ENCODE assay signal across 8 cellular contexts in genomic region chr1:24186031-24186710, GRCh38. TPM values are rescaled to one million over a fixed set of nuclear protein-coding genes. Genes with fewer than 3 reads are reported as not detected.
DNase-seq lines count a peak whose midpoint lies in the region; ATAC-seq and TF ChIP-seq lines count a peak whose summit lies in the region.

No MANE protein-coding gene starts in this region.

- DNase-seq in activated naive CD4-positive, alpha-beta T cell treated with anti-CD3 and anti-CD28 coated beads for 36 hours = no peak
- no peak for DNase-seq in activated naive CD4-positive, alpha-beta T cell treated with Interleukin-2 at 50 U/mL for 16 hours
- DNase-seq in activated naive CD4-positive, alpha-beta T cell treated with anti-CD3 and anti-CD28 coated beads, Interleukin-2, amount 50 U/mL, for 72 hours (ENCODE audit: low spot score in 2 of 2) = no peak
- no peak for DNase-seq in left lung
- DNase-seq in stimulated activated naive CD8-positive, alpha-beta T cell treated with anti-CD3 and anti-CD28 coated beads, Interleukin-15, amount 100 ng/mL, for 72 hours = no peak
- no peak for DNase-seq in SIG-M5 treated with dmso at 0.1 percent for 504 hours (lab: John Stamatoyannopoulos, UW; ENCODE audit: unreplicated experiment)
- DNase-seq in NCI-H345 treated with DMSO at 0.1 percent for 48 hours (lab: John Stamatoyannopoulos, UW; ENCODE audit: unreplicated experiment) = no peak

- H3K4me1 Mint-ChIP-seq in activated naive CD4-positive, alpha-beta T cell treated with anti-CD3 and anti-CD28 coated beads for 36 hours (ENCODE audit: low read depth) = peaks cover 40% of the 10 kb centered on the region
- peaks cover 53% of the 10 kb centered on the region for H3K4me1 Mint-ChIP-seq in stimulated activated naive CD8-positive, alpha-beta T cell treated with anti-CD3 and anti-CD28 coated beads, Interleukin-15, amount 100 ng/mL, for 72 hours

- peaks cover 1% of the 10 kb centered on the region for H3K9me3 Mint-ChIP-seq in activated naive CD4-positive, alpha-beta T cell treated with anti-CD3 and anti-CD28 coated beads for 36 hours
- peaks cover 0 to 1% of the 10 kb centered on the region in 2 donors for H3K9me3 Mint-ChIP-seq in activated naive CD4-positive, alpha-beta T cell treated with anti-CD3 and anti-CD28 coated beads, Interleukin-2, amount 50 U/mL, for 72 hours
- peaks cover 0 to 3% of the 10 kb centered on the region in 2 donors for H3K9me3 Mint-ChIP-seq in stimulated activated naive CD8-positive, alpha-beta T cell treated with anti-CD3 and anti-CD28 coated beads, Interleukin-15, amount 100 ng/mL, for 72 hours

- peaks cover 0 to 44% of the 10 kb centered on the region in 2 donors for H3K4me1 ChIP-seq in left lung

- H3K36me3 ChIP-seq in left lung = no peaks in the 10 kb centered on the region

- H3K27me3 ChIP-seq in left lung = peaks cover 0 to 43% of the 10 kb centered on the region in 2 donors

- peak overlapping the region; percentile 40 to 41 for H3K4me3 ChIP-seq in left lung

- no peak for TF ChIP-seq CTCF in left lung (IDR thresholded peaks at IDR 0.05)

- CTCF ChIA-PET in activated naive CD4-positive, alpha-beta T cell treated with anti-CD3 and anti-CD28 coated beads for 36 hours (lab: Charles Lee) = interaction anchor here (1.1 to 4.0 kb wide), 5 partner anchors 12 to 36 kb away, joined by 3 to 15 read pairs (median 8); no protein-coding TSS in a partner anchor

- no peak overlapping the region for H3K27ac ChIP-seq in left lung

- peak overlapping the region; percentile 79 for H3K4me3 Mint-ChIP-seq in activated naive CD4-positive, alpha-beta T cell treated with anti-CD3 and anti-CD28 coated beads for 36 hours
- H3K4me3 Mint-ChIP-seq in stimulated activated naive CD8-positive, alpha-beta T cell treated with anti-CD3 and anti-CD28 coated beads, Interleukin-15, amount 100 ng/mL, for 72 hours = peak overlapping the region; percentile 90 to 91

- H3K27me3 Mint-ChIP-seq in activated naive CD4-positive, alpha-beta T cell treated with anti-CD3 and anti-CD28 coated beads for 36 hours (ENCODE audit: low read depth) = peaks cover 2% of the 10 kb centered on the region
- H3K27me3 Mint-ChIP-seq in stimulated activated naive CD8-positive, alpha-beta T cell treated with anti-CD3 and anti-CD28 coated beads, Interleukin-15, amount 100 ng/mL, for 72 hours = no peaks in the 10 kb centered on the region

- H3K27ac Mint-ChIP-seq in activated naive CD4-positive, alpha-beta T cell treated with anti-CD3 and anti-CD28 coated beads for 36 hours = no peak overlapping the region
- H3K27ac Mint-ChIP-seq in activated naive CD4-positive, alpha-beta T cell treated with anti-CD3 and anti-CD28 coated beads, Interleukin-2, amount 50 U/mL, for 72 hours = peak overlapping the region; percentile 68 to 90
- peak overlapping the region; percentile 52 to 94 for H3K27ac Mint-ChIP-seq in stimulated activated naive CD8-positive, alpha-beta T cell treated with anti-CD3 and anti-CD28 coated beads, Interleukin-15, amount 100 ng/mL, for 72 hours

- H3K36me3 Mint-ChIP-seq in activated naive CD4-positive, alpha-beta T cell treated with anti-CD3 and anti-CD28 coated beads for 36 hours (ENCODE audit: low read depth) = peaks cover 1% of the 10 kb centered on the region
- H3K36me3 Mint-ChIP-seq in activated naive CD4-positive, alpha-beta T cell treated with anti-CD3 and anti-CD28 coated beads, Interleukin-2, amount 50 U/mL, for 72 hours = peaks cover 3 to 5% of the 10 kb centered on the region in 2 donors

- H3K9me3 ChIP-seq in left lung = no peaks in the 10 kb centered on the region

- intact Hi-C loops in activated naive CD4-positive, alpha-beta T cell treated with anti-CD3 and anti-CD28 coated beads for 36 hours (cut with micrococcal nuclease) = loop anchor here (2.0 to 5.0 kb wide), 3 partner anchors 227 to 561 kb away; partner anchors contain the start of genes CLIC4 and PNRC2
- intact Hi-C loops in left lung (cut with DNase I) = no loop called here

- ATAC-seq in activated naive CD4-positive, alpha-beta T cell treated with anti-CD3 and anti-CD28 coated beads, Interleukin-2, amount 50 U/mL, for 72 hours = no peak
- ATAC-seq in left lung (no peak), GM21381 (IDR thresholded peaks at IDR 0.05; ENCODE audit: unreplicated experiment) (no peak)
- no peak for ATAC-seq in stimulated activated naive CD8-positive, alpha-beta T cell treated with anti-CD3 and anti-CD28 coated beads, Interleukin-15, amount 100 ng/mL, for 72 hours

RNA-seq across cellular contexts. Expression of gene IFNLR1, which starts 0.9 kb away (rescaled TPM):
- total RNA-seq in activated naive CD4-positive, alpha-beta T cell treated with anti-CD3 and anti-CD28 coated beads for 36 hours = 1 to 10 TPM; 4.3 to 4.6 TPM
- 1 to 10 TPM; 5.0 to 6.3 TPM for total RNA-seq in activated naive CD4-positive, alpha-beta T cell treated with anti-CD3 and anti-CD28 coated beads, Interleukin-2, amount 50 U/mL, for 72 hours
- 1 to 10 TPM; 4.1 to 5.9 TPM for total RNA-seq in left lung

RNA-seq across cellular contexts. Expression of gene IL22RA1, which starts 43.2 kb away (rescaled TPM):
- not detected for total RNA-seq in activated naive CD4-positive, alpha-beta T cell treated with anti-CD3 and anti-CD28 coated beads for 36 hours
- total RNA-seq in activated naive CD4-positive, alpha-beta T cell treated with anti-CD3 and anti-CD28 coated beads, Interleukin-2, amount 50 U/mL, for 72 hours = not detected
- total RNA-seq in left lung = under 1 TPM; 0.26 to 0.37 TPM
